Comparison of ENCODE assay signal across 21 cellular contexts in the genomic region with DNA sequence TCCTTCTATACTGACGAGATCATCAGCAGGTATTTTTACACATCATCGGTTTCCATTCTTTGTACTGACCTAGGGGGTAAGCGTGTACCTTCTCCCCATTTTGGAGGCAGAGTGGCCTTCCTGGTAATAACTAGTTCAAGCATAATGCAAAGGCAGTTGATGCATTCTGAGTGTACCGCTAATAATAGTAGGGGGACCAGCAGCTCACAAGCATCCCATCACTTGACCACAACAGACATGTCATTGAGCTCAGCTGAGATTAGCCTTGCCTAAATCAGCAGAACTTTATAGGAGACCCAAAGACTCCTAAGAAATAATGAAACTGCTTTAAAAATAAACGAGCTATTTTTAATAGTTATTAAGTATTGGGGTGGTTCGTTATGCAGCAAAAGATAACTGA.
"Had no signal": no experiment of that assay in that cellular context is flagged by ENCODE, and none has a peak within 500 bp of the region (broad histone marks: within the 10 kb centered on the region; RNA-seq: fewer than 3 reads in every experiment).

No MANE protein-coding gene starts in this region.

- ATAC-seq: esophagus mucosa, gastrocnemius medialis, lower lobe of right lung had no signal

- H3K9me3 Mint-ChIP-seq: memory B cell, mesothelial cell of epicardium, naive B cell, type B pancreatic cell had no signal

- H3K4me1 Mint-ChIP-seq: immature natural killer cell, memory B cell had no signal

- H3K27me3 ChIP-seq: dorsolateral prefrontal cortex, gastrocnemius medialis, right atrium auricular region, sigmoid colon, thyroid gland, uterus had no signal

- DNase-seq: cortex of kidney; effector CD8-positive, alpha-beta T cell; gastrocnemius medialis; immature natural killer cell; left cardiac atrium; left ventricle myocardium inferior; lower lobe of right lung; naive B cell; small intestine; stimulated activated CD4-positive, alpha-beta T cell treated with anti-CD3 and anti-CD28 coated beads, Interleukin-2, amount 100 ng/mL, for 48 hours; stimulated activated naive CD4-positive, alpha-beta T cell treated with Interleukin-2 at 50 U/mL for 16 hours; thyroid gland had no signal

- H3K4me1 ChIP-seq: gastrocnemius medialis had no signal

- H3K27ac ChIP-seq: dorsolateral prefrontal cortex, gastrocnemius medialis, left ventricle myocardium inferior, lower lobe of right lung, right atrium auricular region, thyroid gland had no signal

- H3K36me3 ChIP-seq: gastrocnemius medialis, left ventricle myocardium inferior, lower lobe of right lung, right atrium auricular region, sigmoid colon, thyroid gland, uterus had no signal

- H3K4me3 Mint-ChIP-seq: immature natural killer cell, memory B cell, mesothelial cell of epicardium, naive B cell, type B pancreatic cell had no signal

- H3K9me3 ChIP-seq: gastrocnemius medialis, left ventricle myocardium inferior, lower lobe of right lung, right atrium auricular region, sigmoid colon, thyroid gland, uterus had no signal

- FAIRE-seq: keratinocyte, small intestine had no signal

- H3K36me3 Mint-ChIP-seq: immature natural killer cell, memory B cell, mesothelial cell of epicardium, naive B cell, type B pancreatic cell had no signal

- H3K27ac Mint-ChIP-seq: memory B cell, mesothelial cell of epicardium, naive B cell, type B pancreatic cell had no signal

- H3K4me3 ChIP-seq: dorsolateral prefrontal cortex, gastrocnemius medialis, left ventricle myocardium inferior, lower lobe of right lung, right atrium auricular region, sigmoid colon, thyroid gland, uterus had no signal
